Comparison of ENCODE assay signal across 21 cellular contexts in genomic region chr1:30900486-30900885, GRCh38. TPM values are rescaled to one million over a fixed set of nuclear protein-coding genes. Genes with fewer than 3 reads are reported as not detected.
DNase-seq lines count a peak whose midpoint lies in the region; ATAC-seq, FAIRE-seq and TF ChIP-seq lines count a peak whose summit lies in the region.
"Had no signal": no experiment of that assay in that cellular context is flagged by ENCODE, and none has a peak within 500 bp of the region (broad histone marks: within the 10 kb centered on the region; RNA-seq: fewer than 3 reads in every experiment).

No MANE protein-coding gene starts in this region.

- TF ChIP-seq EP300 in K562 (IDR thresholded peaks at IDR 0.05; ENCODE audit: low read length): no peak
- no peak for TF ChIP-seq EP300 in gastroesophageal sphincter (IDR thresholded peaks at IDR 0.05)

- H3K4me3 ChIP-seq in HEK293 (ENCODE audit: low read depth, low read length) (no peak overlapping the region), K562 (no peak overlapping the region), gastroesophageal sphincter (no peak overlapping the region), spleen (no peak overlapping the region), mucosa of descending colon (no peak overlapping the region)
- H3K4me3 ChIP-seq: SJSA1 had no signal

- intact Hi-C loops in K562 (cut with micrococcal nuclease): no loop called here
- intact Hi-C loops in spleen (cut with DNase I; ENCODE audit: low total_unique reads): no loop called here
- intact Hi-C loops in mucosa of descending colon (cut with DNase I, micrococcal nuclease): no loop called here

- in situ Hi-C loops in K562 (cut with MboI): no loop called here

- CTCF ChIA-PET in HEK293 (lab: Yijun Ruan, JAX): interaction anchor here (0.6 to 1.8 kb wide), 4 partner anchors 10 to 181 kb away, joined by 3 to 5 read pairs (median 4); no protein-coding TSS in a partner anchor
- CTCF ChIA-PET in K562 (lab: Yijun Ruan, JAX; ENCODE audit: low intra/inter-chr PET ratio): no interaction called here

- no peak overlapping the region for H3K9ac ChIP-seq in K562 (ENCODE audit: insufficient read depth in 1 of 2, low read depth in 2 of 2, low read length in 2 of 2)

- TF ChIP-seq RAD21 in K562 (CRISPR knock-in tag; conservative IDR thresholded peaks at IDR 0.05 in 1 of 2, IDR thresholded peaks at IDR 0.05 in 1 of 2): no peak

- H3K27me3 ChIP-seq in K562 (ENCODE audit: control insufficient read depth in 2 of 2, insufficient read depth in 2 of 2, low read length in 2 of 2): no peaks in the 10 kb centered on the region
- H3K27me3 ChIP-seq in gastroesophageal sphincter: no peaks in the 10 kb centered on the region
- H3K27me3 ChIP-seq in spleen (replicated peaks in 1 of 7): peaks cover 0 to 6% (median 0%) of the 10 kb centered on the region in 7 donors
- H3K27me3 ChIP-seq: SJSA1 had no signal

- peaks cover 8% of the 10 kb centered on the region for H3K9me1 ChIP-seq in K562 (ENCODE audit: control insufficient read depth, insufficient read depth, low read length)

- H3K36me3 ChIP-seq in HEK293 (ENCODE audit: control insufficient read depth in 2 of 2, insufficient read depth in 1 of 2, low read length in 2 of 2) (no peaks in the 10 kb centered on the region), K562 (ENCODE audit: control insufficient read depth, insufficient read depth, low read length) (no peaks in the 10 kb centered on the region), gastroesophageal sphincter (no peaks in the 10 kb centered on the region), spleen (peaks cover 0 to 5% (median 0%) of the 10 kb centered on the region in 6 donors), mucosa of descending colon (ENCODE audit: low read depth) (no peaks in the 10 kb centered on the region)

- FAIRE-seq in K562 (lab: Jason Lieb, UNC): no peak
- FAIRE-seq: G401.6, H54 had no signal

- no TSS peak for BruUV-seq in K562 (replicated peaks; lab: Mats Ljungman, UMichigan)

- H3K27ac ChIP-seq in HEK293 (ENCODE audit: extremely low read depth, low read depth, low read length): no peak overlapping the region
- H3K27ac ChIP-seq in K562 (ENCODE audit: extremely low read depth, low read depth, low read length): no peak overlapping the region
- H3K27ac ChIP-seq in gastroesophageal sphincter: peak overlapping the region in 3 of 4 donors; percentile 71 to 84 (median 83)
- peak overlapping the region in 1 of 8 donors; percentile 84 for H3K27ac ChIP-seq in spleen
- H3K27ac ChIP-seq: SJSA1 had no signal

- TF ChIP-seq POLR2A in K562 (conservative IDR thresholded peaks at IDR 0.05): no peak
- TF ChIP-seq POLR2A in gastroesophageal sphincter (IDR thresholded peaks at IDR 0.05): no peak
- TF ChIP-seq POLR2A in spleen (IDR thresholded peaks at IDR 0.05): no peak

- no peaks in the 10 kb centered on the region for H3K9me3 ChIP-seq in HEK293 (ENCODE audit: control insufficient read depth, insufficient read depth, low read depth, low read length)
- no peaks in the 10 kb centered on the region for H3K9me3 ChIP-seq in K562 (replicated peaks; ENCODE audit: control insufficient read depth, insufficient read depth, low read depth, low read length)
- no peaks in the 10 kb centered on the region for H3K9me3 ChIP-seq in gastroesophageal sphincter
- no peaks in the 10 kb centered on the region for H3K9me3 ChIP-seq in spleen
- H3K9me3 ChIP-seq in mucosa of descending colon: no peaks in the 10 kb centered on the region
- H3K9me3 ChIP-seq: Caco-2, SJSA1 had no signal

- no peak for ATAC-seq in K562
- no peak for ATAC-seq in gastroesophageal sphincter
- no peak for ATAC-seq in GM18520 (IDR thresholded peaks at IDR 0.05; ENCODE audit: unreplicated experiment)
- ATAC-seq in mucosa of descending colon: no peak
- ATAC-seq: CD8-positive, alpha-beta T cell had no signal

- peaks cover 15% of the 10 kb centered on the region for H4K20me1 ChIP-seq in K562 (replicated peaks; ENCODE audit: control insufficient read depth, insufficient read depth, low read length)

- H3K4me2 ChIP-seq in K562 (ENCODE audit: insufficient read depth, low read length): no peak overlapping the region

- H3K4me1 ChIP-seq in HEK293 (ENCODE audit: control insufficient read depth, insufficient read depth, low read length) (peaks cover 2% of the 10 kb centered on the region; the same call in 1 of the 2 replicates), K562 (replicated peaks in 1 of 2; ENCODE audit: control insufficient read depth in 2 of 2, insufficient read depth in 2 of 2, low read length in 2 of 2) (peaks cover 57 to 59% of the 10 kb centered on the region in 2 experiments), gastroesophageal sphincter (peaks cover 0 to 98% (median 40%) of the 10 kb centered on the region in 3 donors), spleen (peaks cover 11 to 89% (median 40%) of the 10 kb centered on the region in 6 donors), mucosa of descending colon (ENCODE audit: low read depth) (no peaks in the 10 kb centered on the region)
- H3K4me1 ChIP-seq: Caco-2 had no signal

- H3K79me2 ChIP-seq in K562 (ENCODE audit: control insufficient read depth, insufficient read depth, low read length): peaks cover 10% of the 10 kb centered on the region

- no peak for DNase-seq in K562 (ENCODE audit: extremely low read depth in 1 of 4, low spot score in 3 of 4)
- peak; percentile 51 for DNase-seq in spleen
- DNase-seq in stimulated activated CD4-positive, alpha-beta T cell treated with anti-CD3 and anti-CD28 coated beads, Interleukin-4, amount 100 ng/mL, for 4 hours: no peak
- DNase-seq in mucosa of descending colon: no peak
- DNase-seq: C1 segment of cervical spinal cord; Caco-2; CD8-positive, alpha-beta T cell; KBM-7; MV-4-11; NCI-H1105 treated with DMSO at 0.1 percent for 48 hours; NCI-H146; NCI-H1930; NCI-H446; NCI-H524 treated with DMSO at 0.1 percent for 48 hours; NCI-H774 had no signal

- no peak for TF ChIP-seq CTCF in HEK293 (tag by site-specific recombination; IDR thresholded peaks at IDR 0.05)
- TF ChIP-seq CTCF in K562 (IDR thresholded peaks at IDR 0.05 in 2 of 3, conservative IDR thresholded peaks at IDR 0.05 in 1 of 3; ENCODE audit: insufficient read depth in 2 of 3, low read depth in 1 of 3, low read length in 3 of 3): no peak
- no peak for TF ChIP-seq CTCF in gastroesophageal sphincter (IDR thresholded peaks at IDR 0.05)
- TF ChIP-seq CTCF in spleen (IDR thresholded peaks at IDR 0.05 in 8 of 11, conservative IDR thresholded peaks at IDR 0.05 in 3 of 11): no peak
- TF ChIP-seq CTCF in mucosa of descending colon (IDR thresholded peaks at IDR 0.05): no peak

- POLR2A ChIA-PET in HEK293 (lab: Yijun Ruan, JAX): no interaction called here
- POLR2A ChIA-PET in K562 (lab: Yijun Ruan, JAX): no interaction called here

- WGBS in K562 (ENCODE audit: insufficient coverage, low coverage, missing lambda C conversion rate): 75% methylated on average over 6 of the region's 6 CpGs
- 60% methylated on average over 1 of the region's 6 CpGs; no CpG with 5 or more reads in 1 of the 2 donors for WGBS in gastroesophageal sphincter (ENCODE audit: low coverage in 1 of 2), 2 donors
- 82 to 89% (median 85%) methylated on average over 5 to 6 of the region's 6 CpGs for WGBS in spleen, 5 donors

- no peak overlapping the region for H2AFZ ChIP-seq in K562 (ENCODE audit: low read depth, low read length)

TF ChIP-seq in HEK293, 187 proteins besides CTCF, POLR2A, EP300 and RAD21 (continues in another document):
- TF ChIP-seq GLIS1 (tag by site-specific recombination; IDR thresholded peaks at IDR 0.05) (peak; percentile 91), ZNF473 (tag by site-specific recombination; IDR thresholded peaks at IDR 0.05) (no peak), ZNF302 (tag by site-specific recombination; IDR thresholded peaks at IDR 0.05; ENCODE audit: low read depth) (no peak), ZNF354C (tag by site-specific recombination; IDR thresholded peaks at IDR 0.05; ENCODE audit: borderline replicate concordance, low read depth) (no peak), ZFP69B (tag by site-specific recombination; IDR thresholded peaks at IDR 0.05) (no peak)

RNA-seq across cellular contexts. Expression of gene SDC3, which starts 8.1 kb away (rescaled TPM):
- 13.1 and 24.6 TPM in 2 replicates for total RNA-seq in K562 (2011; cell fraction: chromatin; rRNA removed; ENCODE audit: low replicate concordance)
- total RNA-seq in K562 (2011; cell fraction: nucleolus; rRNA removed): 24.0 and 32.2 TPM in 2 replicates
- 29.8 and 31.2 TPM in 2 replicates for total RNA-seq in K562 (2011; cell fraction: nucleoplasm; rRNA removed)
- total RNA-seq in K562 (2014; rRNA removed) (12.1 and 20.7 TPM in 2 replicates), K562 (2014; rRNA removed; fragmentation: Illumina TruSeq; extraction: Trizol) (8.6 and 9.0 TPM in 2 replicates), K562 (2015; rRNA removed; fragmentation: Illumina TruSeq; extraction: Trizol) (17.6 and 18.3 TPM in 2 replicates), K562 (2021) (39.4 and 44.1 TPM in 2 replicates), gastroesophageal sphincter (100 to 1,000 TPM in 1 of 4 donors, 10 to 100 TPM in 3; 45.1 to 112 (median 52.6) TPM), spleen (100 to 1,000 TPM; 134 to 347 (median 175) TPM), mucosa of descending colon (10 to 100 TPM in 2 of 3 donors, 1 to 10 TPM in 1; 9.8 to 81.6 (median 17.2) TPM)
- polyA plus RNA-seq in K562 (2011; rRNA removed) (6.5 and 8.9 TPM in 2 replicates), K562 (2014; fragmentation: Illumina TruSeq; extraction: Trizol) (30.5 and 39.3 TPM in 2 replicates), K562 (2014; fragmentation: Nextera tagmentation; extraction: Ambion mirVana) (under 1 TPM; 0.38 to 0.56 TPM), K562 (2014; rRNA removed) (20.4 and 24.5 TPM in 2 replicates), spleen (10 to 100 TPM in 2 of 3 donors, 1 to 10 TPM in 1; 8.0 to 43.5 (median 14.5) TPM)
- 8.4 and 12.2 TPM in 2 replicates for polyA plus RNA-seq in K562 (2011; cell fraction: cytosol; rRNA removed)
- polyA plus RNA-seq in K562 (2011; cell fraction: nucleus; rRNA removed): 15.0 and 19.6 TPM in 2 replicates
- polyA plus RNA-seq in K562 (2012): 39.4 and 99.6 TPM in 2 replicates
- polyA minus RNA-seq in K562 (2011; rRNA and poly(A)+ RNA removed): 4.6 and 6.4 TPM in 2 replicates
- 12.1 and 19.4 TPM in 2 replicates for polyA minus RNA-seq in K562 (2011; cell fraction: cytosol; rRNA and poly(A)+ RNA removed)
- 3.4 and 3.8 TPM in 2 replicates for polyA minus RNA-seq in K562 (2011; cell fraction: nucleus; rRNA and poly(A)+ RNA removed)
- total RNA-seq: CD8-positive, alpha-beta T cell had no signal

Comparison
In these comparisons a context has a peak if more than half of its experiments do, and no peak if none do; other contexts are left out.
1. H3K27ac ChIP-seq: peak in gastroesophageal sphincter (3 of 4); none in HEK293 (single experiment) and K562 (single experiment).